In genomic region chr10:79207096-79207357, GRCh38 we compare ENCODE assay signal across 16 cellular contexts.
DNase-seq lines count a peak whose midpoint lies in the region; ATAC-seq, FAIRE-seq and TF ChIP-seq lines count a peak whose summit lies in the region.
"Had no signal": no experiment of that assay in that cellular context is flagged by ENCODE, and none has a peak within 500 bp of the region (broad histone marks: within the 10 kb centered on the region; RNA-seq: fewer than 3 reads in every experiment).

No MANE protein-coding gene starts in this region.

- H3K4me3 ChIP-seq in neuronal stem cell (ENCODE audit: low read length in 2 of 2) (no peak overlapping the region), spleen (no peak overlapping the region)

- no CpG with 5 or more reads among the region's 4 CpGs for WGBS in neuronal stem cell (ENCODE audit: extremely low coverage in 2 of 2, insufficient read length in 2 of 2, insufficient replicate concordance in 1 of 2), 2 donors
- WGBS in spleen, 5 donors: 75 to 100% (median 90%) methylated on average over 4 of the region's 4 CpGs

- H3K9me3 ChIP-seq in neuronal stem cell (replicated peaks in 1 of 2; ENCODE audit: control insufficient read depth in 2 of 2, insufficient read depth in 1 of 2, low read depth in 1 of 2, low read length in 2 of 2): no peaks in the 10 kb centered on the region
- H3K9me3 ChIP-seq in spleen: no peaks in the 10 kb centered on the region

- no peak for FAIRE-seq in HTR-8/SVneo (lab: Jason Lieb, UNC)
- FAIRE-seq: GM19239, H1 had no signal

- H3K27ac ChIP-seq in neuronal stem cell (replicated peaks; ENCODE audit: low read length) (no peak overlapping the region), spleen (peak overlapping the region in 5 of 8 donors; percentile 7 to 52 (median 28)), foreskin keratinocyte (no peak overlapping the region)
- H3K27ac ChIP-seq: C4-2B had no signal

- intact Hi-C loops in spleen (cut with DNase I; ENCODE audit: low total_unique reads): no loop called here

- H2AK5ac ChIP-seq in neuronal stem cell (ENCODE audit: low read depth, low read length): no peak overlapping the region

- H3K18ac ChIP-seq in neuronal stem cell (ENCODE audit: low read length): no peak overlapping the region

- peak overlapping the region; percentile 89 for H2BK5ac ChIP-seq in neuronal stem cell (ENCODE audit: low read length)

- H3K36me3 ChIP-seq in neuronal stem cell (replicated peaks in 1 of 2; ENCODE audit: control insufficient read depth in 2 of 2, insufficient read depth in 2 of 2, low read length in 2 of 2) (peaks cover 46 to 97% of the 10 kb centered on the region in 2 donors), spleen (peaks cover 0 to 94% (median 16%) of the 10 kb centered on the region in 6 donors)

- H3K4me1 ChIP-seq in neuronal stem cell (ENCODE audit: control insufficient read depth in 2 of 2, insufficient read depth in 1 of 2, low read depth in 1 of 2, low read length in 2 of 2): no peaks in the 10 kb centered on the region
- peaks cover 0 to 64% (median 27%) of the 10 kb centered on the region in 6 donors for H3K4me1 ChIP-seq in spleen
- no peaks in the 10 kb centered on the region for H3K4me1 ChIP-seq in foreskin keratinocyte

- no peak overlapping the region for H4K91ac ChIP-seq in neuronal stem cell (ENCODE audit: low read depth, low read length, poor library complexity)

- no peak overlapping the region; the same call in 1 of the 2 replicates for H3K4me3 Mint-ChIP-seq in HFFc6
- H3K4me3 Mint-ChIP-seq: B cell; CD4-positive, alpha-beta memory T cell; H9 had no signal

- H3K14ac ChIP-seq in neuronal stem cell (ENCODE audit: low read length): no peak overlapping the region

- peaks cover 4% of the 10 kb centered on the region for H3K79me1 ChIP-seq in neuronal stem cell (ENCODE audit: low read depth, low read length)

- H3K4ac ChIP-seq in neuronal stem cell (ENCODE audit: low read length): no peak overlapping the region

- ATAC-seq in foreskin keratinocyte: no peak

- peaks cover 36% of the 10 kb centered on the region; the same call in 1 of the 2 replicates for H3K36me3 Mint-ChIP-seq in HFFc6 (ENCODE audit: low read depth)

- H2BK120ac ChIP-seq in neuronal stem cell (ENCODE audit: low read depth, low read length): no peak overlapping the region

- H3K23ac ChIP-seq in neuronal stem cell (ENCODE audit: low read depth, low read length, poor library complexity): peak overlapping the region; percentile 34

- no peaks in the 10 kb centered on the region for H3K9me3 Mint-ChIP-seq in HFFc6
- H3K9me3 Mint-ChIP-seq: H9 had no signal

- H3K27ac Mint-ChIP-seq in HFFc6: peak overlapping the region; percentile 44
- H3K27ac Mint-ChIP-seq: B cell; CD4-positive, alpha-beta memory T cell; H9 had no signal

- no peak overlapping the region for H2BK15ac ChIP-seq in neuronal stem cell (ENCODE audit: low read length)

- no peak overlapping the region for H3K9ac ChIP-seq in neuronal stem cell (ENCODE audit: low read depth, low read length, poor library complexity)

- no peak overlapping the region for H3K4me2 ChIP-seq in neuronal stem cell (ENCODE audit: insufficient read depth, low read length, poor library complexity, severe bottlenecking)

- TF ChIP-seq CTCF in HFFc6 (IDR thresholded peaks at IDR 0.05) (no peak), spleen (IDR thresholded peaks at IDR 0.05 in 8 of 11, conservative IDR thresholded peaks at IDR 0.05 in 3 of 11) (no peak), foreskin keratinocyte (conservative IDR thresholded peaks at IDR 0.05) (no peak)

- no peak overlapping the region for H2BK12ac ChIP-seq in neuronal stem cell (ENCODE audit: low read length)

- no peak for TF ChIP-seq POLR2A in spleen (IDR thresholded peaks at IDR 0.05)

- no peak overlapping the region for H2AFZ ChIP-seq in neuronal stem cell (ENCODE audit: low read length)

- no peaks in the 10 kb centered on the region for H3K27me3 ChIP-seq in neuronal stem cell (ENCODE audit: control insufficient read depth in 3 of 3, insufficient read depth in 3 of 3, low read depth in 1 of 3, low read length in 3 of 3)
- no peaks in the 10 kb centered on the region for H3K27me3 ChIP-seq in spleen (replicated peaks in 1 of 7)
- no peaks in the 10 kb centered on the region for H3K27me3 ChIP-seq in foreskin keratinocyte

- H3K27me3 Mint-ChIP-seq in HFFc6 (ENCODE audit: insufficient read depth): peaks cover 7% of the 10 kb centered on the region
- H3K27me3 Mint-ChIP-seq: B cell; CD4-positive, alpha-beta memory T cell had no signal

- no peaks in the 10 kb centered on the region; the same call in 1 of the 2 replicates for H3K4me1 Mint-ChIP-seq in HFFc6 (ENCODE audit: low read depth)

- no peak for DNase-seq in HFFc6
- DNase-seq in neuronal stem cell (ENCODE audit: low spot score): no peak
- DNase-seq in spleen: no peak
- no peak for DNase-seq in DMS53 (lab: John Stamatoyannopoulos, UW)
- DNase-seq in HTR-8/SVneo (ENCODE audit: insufficient read length, low spot score): no peak
- no peak for DNase-seq in NCI-H2171 treated with DMSO at 0.1 percent for 48 hours (lab: John Stamatoyannopoulos, UW)
- no peak for DNase-seq in foreskin keratinocyte
- DNase-seq: CD4-positive, alpha-beta memory T cell; DMS153; DMS79 treated with DMSO at 0.1 percent for 48 hours; GF-D8; H9 had no signal

- no peak overlapping the region for H4K8ac ChIP-seq in neuronal stem cell (ENCODE audit: low read depth, low read length)

Comparison
In these comparisons a context has a peak if more than half of its experiments do, and no peak if none do; other contexts are left out.
1. H3K27ac ChIP-seq: peak in spleen (5 of 8); none in neuronal stem cell (single experiment) and foreskin keratinocyte (single experiment).